Comparison of ENCODE assay signal across 13 cellular contexts in the genomic region with DNA sequence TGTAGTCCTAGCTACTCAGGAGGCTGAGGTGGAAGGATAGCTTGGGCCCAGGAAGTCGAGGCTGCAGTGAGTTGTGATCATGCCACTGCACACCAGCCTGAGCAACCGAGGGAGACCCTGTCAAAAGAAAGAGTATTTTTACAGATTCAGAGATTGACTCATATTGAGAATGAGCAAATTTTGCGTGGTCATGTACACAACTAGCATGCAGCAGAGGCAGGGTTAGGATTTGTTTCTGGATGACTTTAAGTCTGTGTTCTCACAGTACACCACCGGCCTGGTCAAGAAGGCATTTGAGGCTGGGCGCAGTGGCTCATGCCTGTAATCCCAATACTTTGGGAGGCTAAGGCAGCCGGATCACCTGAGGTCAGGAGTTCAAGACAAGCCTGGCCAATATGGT. TPM values are rescaled to one million over a fixed set of nuclear protein-coding genes. Genes with fewer than 3 reads are reported as not detected.
DNase-seq lines count a peak whose midpoint lies in the region; ATAC-seq and TF ChIP-seq lines count a peak whose summit lies in the region.
"Had no signal": no experiment of that assay in that cellular context is flagged by ENCODE, and none has a peak within 500 bp of the region (broad histone marks: within the 10 kb centered on the region; RNA-seq: fewer than 3 reads in every experiment).

No MANE protein-coding gene starts in this region.

- no peak overlapping the region for H3K4me3 ChIP-seq in left lung
- H3K4me3 ChIP-seq: spleen, testis had no signal

- TF ChIP-seq CTCF in left lung (IDR thresholded peaks at IDR 0.05) = no peak

- no peaks in the 10 kb centered on the region for H3K27me3 ChIP-seq in left lung
- H3K27me3 ChIP-seq: spleen, testis had no signal

- peak; percentile 82 for DNase-seq in mesenteric fat pad (ENCODE audit: low spot score)
- no peak for DNase-seq in left lung
- DNase-seq in NCI-H226 = no peak
- DNase-seq in cortex of kidney (lab: John Stamatoyannopoulos, UW) = no peak
- DNase-seq: activated CD4-positive, alpha-beta T cell treated with anti-CD3 and anti-CD28 coated beads for 48 hours; activated naive CD4-positive, alpha-beta T cell treated with Interleukin-2 at 50 U/mL for 16 hours; NCI-H1694; RPMI8226; spleen; testis had no signal

- peak; percentile 83 for ATAC-seq in GM18870 (IDR thresholded peaks at IDR 0.05; ENCODE audit: unreplicated experiment)
- peak; percentile 58 for ATAC-seq in GM21515 (IDR thresholded peaks at IDR 0.05; ENCODE audit: unreplicated experiment)
- ATAC-seq in HG02938 (IDR thresholded peaks at IDR 0.05; ENCODE audit: unreplicated experiment) = peak; percentile 73
- ATAC-seq in left lung = no peak

- no peaks in the 10 kb centered on the region for H3K9me3 ChIP-seq in left lung
- H3K9me3 ChIP-seq: spleen, testis had no signal

- no peaks in the 10 kb centered on the region for H3K36me3 ChIP-seq in left lung
- H3K36me3 ChIP-seq: spleen had no signal

- H3K4me1 ChIP-seq in left lung = peaks cover 0 to 11% of the 10 kb centered on the region in 2 donors
- H3K4me1 ChIP-seq: spleen had no signal

- H3K27ac ChIP-seq in left lung = no peak overlapping the region
- H3K27ac ChIP-seq: spleen, testis had no signal

- intact Hi-C loops in left lung (cut with DNase I) = no loop called here

RNA-seq across cellular contexts. Expression of gene CBR4, which starts 44.8 kb away (rescaled TPM):
- total RNA-seq in mesenteric fat pad (14.7 TPM), left lung (10 to 100 TPM; 17.6 to 18.1 TPM)
